In genomic region chr2:209383212-209383611, GRCh38 we compare ENCODE assay signal across 13 cellular contexts. TPM values are rescaled to one million over a fixed set of nuclear protein-coding genes. Genes with fewer than 3 reads are reported as not detected.
DNase-seq lines count a peak whose midpoint lies in the region; ATAC-seq and TF ChIP-seq lines count a peak whose summit lies in the region.
"Had no signal": no experiment of that assay in that cellular context is flagged by ENCODE, and none has a peak within 500 bp of the region (broad histone marks: within the 10 kb centered on the region; RNA-seq: fewer than 3 reads in every experiment).

No MANE protein-coding gene starts in this region.

- H3K4me3 Mint-ChIP-seq in WTC11 = no peak overlapping the region

- no peak overlapping the region for H3K27ac Mint-ChIP-seq in WTC11

- H3K9me3 Mint-ChIP-seq in WTC11 = peaks cover 7% of the 10 kb centered on the region; the same call in 1 of the 2 replicates

- DNase-seq in CD1c-positive myeloid dendritic cell (ENCODE audit: extremely low spot score) (peak; percentile 10), MV-4-11 (lab: John Stamatoyannopoulos, UW) (peak; percentile 69), WTC11 (ENCODE audit: low spot score) (no peak), kidney tubule cell (ENCODE audit: low spot score) (peak; percentile 89), NCI-H2081 treated with DMSO at 0.1 percent for 48 hours (lab: John Stamatoyannopoulos, UW) (no peak), NCI-H1694 (lab: John Stamatoyannopoulos, UW) (no peak)
- no peak for DNase-seq in stimulated activated CD4-positive, alpha-beta T cell treated with anti-CD3 and anti-CD28 coated beads, Interleukin-2, amount 100 ng/mL, for 48 hours
- DNase-seq: colonic mucosa; DMS79 treated with DMSO at 0.1 percent for 48 hours; left ventricle myocardium inferior; stimulated activated CD4-positive, alpha-beta T cell treated with anti-CD3 and anti-CD28 coated beads, Interleukin-2, amount 100 ng/mL, for 24 hours had no signal

- H3K36me3 Mint-ChIP-seq in WTC11 = no peaks in the 10 kb centered on the region

- ATAC-seq in WTC11 = no peak
- no peak for ATAC-seq in HG03521 (IDR thresholded peaks at IDR 0.05; ENCODE audit: unreplicated experiment)

- H3K4me1 Mint-ChIP-seq in WTC11 = peaks cover 9% of the 10 kb centered on the region

- TF ChIP-seq CTCF in WTC11 (IDR thresholded peaks at IDR 0.05) = no peak

- no peaks in the 10 kb centered on the region for H3K27me3 Mint-ChIP-seq in WTC11 (ENCODE audit: low read depth)

- CTCF ChIA-PET in WTC11 (lab: Charles Lee) = no interaction called here

- POLR2A ChIA-PET in WTC11 (lab: Charles Lee) = no interaction called here

TF ChIP-seq in WTC11, 78 proteins besides CTCF, POLR2A, EP300 and RAD21:
- TF ChIP-seq ATF1 (CRISPR knock-in tag; IDR thresholded peaks at IDR 0.05) (no peak), GRHL2 (CRISPR knock-in tag; IDR thresholded peaks at IDR 0.05; ENCODE audit: insufficient replicate concordance, severe bottlenecking) (no peak), ZNF121 (CRISPR knock-in tag; IDR thresholded peaks at IDR 0.05) (no peak), ZNF317 (CRISPR knock-in tag; IDR thresholded peaks at IDR 0.05; ENCODE audit: borderline replicate concordance, low read depth) (no peak), FOXJ3 (CRISPR knock-in tag; IDR thresholded peaks at IDR 0.05; ENCODE audit: borderline replicate concordance) (no peak), GABPB1 (CRISPR knock-in tag; IDR thresholded peaks at IDR 0.05) (peak; percentile 92)

RNA-seq across cellular contexts. Expression of gene MAP2, which starts 40.6 kb away (rescaled TPM):
- 3.7 to 7.6 TPM (median 3.7 TPM) in 3 replicates for total RNA-seq in WTC11 (2021)
- total RNA-seq: activated CD8-positive, alpha-beta memory T cell treated with anti-CD3 and anti-CD28 coated beads for 36 hours had no signal

Comparison
In these comparisons a context has a peak if more than half of its experiments do, and no peak if none do; other contexts are left out.
1. DNase-seq: peak in CD1c-positive myeloid dendritic cell (single experiment), MV-4-11 (single experiment) and kidney tubule cell (single experiment); none in WTC11 (single experiment), NCI-H2081 treated with DMSO at 0.1 percent for 48 hours (single experiment), NCI-H1694 (single experiment) and stimulated activated CD4-positive, alpha-beta T cell treated with anti-CD3 and anti-CD28 coated beads, Interleukin-2, amount 100 ng/mL, for 48 hours (0 of 2).